ENCODE assay signal across 3 cellular contexts in genomic region chr2:180992994-180993393, GRCh38.
A peak's percentile ranks its signal among the peaks of the same experiment; 100 is the strongest.
TF ChIP-seq lines count a peak whose summit lies in the region.

No MANE protein-coding gene starts in this region.

TF ChIP-seq in GM12891, 5 proteins besides CTCF, POLR2A, EP300 and RAD21:
- TF ChIP-seq PAX5 (IDR thresholded peaks at IDR 0.05; ENCODE audit: insufficient read depth, low read length, severe bottlenecking), result no peak
- peak; percentile 68 for TF ChIP-seq SPI1 (IDR thresholded peaks at IDR 0.05; ENCODE audit: low read depth, low read length)

TF ChIP-seq in HEK293, 187 proteins besides CTCF, POLR2A, EP300 and RAD21:
- TF ChIP-seq ZNF791 (tag by site-specific recombination; IDR thresholded peaks at IDR 0.05) (no peak), ZSCAN16 (tag by site-specific recombination; IDR thresholded peaks at IDR 0.05) (no peak), IKZF3 (tag by site-specific recombination; IDR thresholded peaks at IDR 0.05) (no peak), ZFP3 (tag by site-specific recombination; IDR thresholded peaks at IDR 0.05; ENCODE audit: low read depth) (no peak), ZNF654 (tag by site-specific recombination; IDR thresholded peaks at IDR 0.05; ENCODE audit: low read depth) (peak; percentile 31)

TF ChIP-seq in GM12878, 131 proteins besides CTCF, POLR2A, EP300 and RAD21:
- TF ChIP-seq SMAD5 (IDR thresholded peaks at IDR 0.05; ENCODE audit: low read depth) (no peak), SPI1 (IDR thresholded peaks at IDR 0.05; ENCODE audit: borderline replicate concordance, insufficient read depth, low read depth, low read length) (peak; percentile 46; the same call in 1 of the 2 replicates)
